In the genomic region with DNA sequence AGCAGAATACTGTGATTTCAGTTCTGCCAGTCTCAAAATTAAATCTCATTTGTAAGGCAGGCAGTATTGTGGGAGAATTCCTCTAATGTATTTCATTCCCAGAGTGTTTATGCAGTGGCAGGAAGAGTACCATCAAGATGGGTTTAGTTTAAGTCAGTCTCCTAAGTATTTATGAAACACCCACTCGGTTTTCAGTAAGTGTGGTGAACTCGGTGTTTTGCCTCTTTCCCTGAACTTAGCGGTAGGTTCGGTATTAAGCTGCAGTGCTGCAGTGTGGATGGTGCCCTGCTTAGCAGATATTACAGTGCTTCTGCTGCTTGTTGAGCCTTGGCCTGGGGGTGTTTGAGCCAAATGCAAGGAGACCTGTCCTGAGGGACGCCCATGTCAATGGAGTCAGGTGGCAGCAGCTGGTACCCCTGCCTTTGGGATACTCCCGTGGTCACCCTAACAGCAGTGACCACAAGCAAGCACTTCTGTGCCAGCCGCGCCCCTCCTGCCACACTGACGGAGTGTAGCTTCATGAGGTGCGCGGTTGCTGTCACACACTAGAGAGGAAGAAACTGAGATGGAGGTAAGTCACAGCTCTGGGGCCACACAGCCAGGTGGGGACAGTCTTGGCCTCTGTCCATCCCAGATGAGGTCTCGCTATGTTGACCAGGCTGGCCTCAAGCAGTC, we compare ENCODE assay signal across 25 cellular contexts. TPM values are rescaled to one million over a fixed set of nuclear protein-coding genes. Genes with fewer than 3 reads are reported as not detected.
DNase-seq lines count a peak whose midpoint lies in the region; ATAC-seq and TF ChIP-seq lines count a peak whose summit lies in the region.
"Had no signal": no experiment of that assay in that cellular context is flagged by ENCODE, and none has a peak within 500 bp of the region (broad histone marks: within the 10 kb centered on the region; RNA-seq: fewer than 3 reads in every experiment).

No MANE protein-coding gene starts in this region.

- TF ChIP-seq CTCF in RWPE1 (conservative IDR thresholded peaks at IDR 0.05; ENCODE audit: low read depth), result no peak

- H3K27ac ChIP-seq in RWPE1, result peak overlapping the region; percentile 94
- H3K27ac ChIP-seq in caudate nucleus (ENCODE audit: low read depth, low read length), result peak overlapping the region; percentile 39
- H3K27ac ChIP-seq in temporal lobe (ENCODE audit: low read depth, low read length), result peak overlapping the region; percentile 36
- H3K27ac ChIP-seq: BLaER1 treated with 17β-estradiol and CSF1 and Interleukin-3, amounts not matched to agents 10 nM and 100 nM; PC-9 had no signal

- CTCF ChIA-PET in RWPE1 (lab: Yijun Ruan, JAX), result interaction anchor here (0.6 kb wide), 1 partner anchor 151 kb away, joined by 4 read pairs; no protein-coding TSS in a partner anchor

- DNase-seq in RWPE1 (ENCODE audit: low spot score), result no peak
- DNase-seq in caudate nucleus (lab: John Stamatoyannopoulos, UW), result peak in 2 of 61 donors; percentile 22 to 33
- peak; percentile 68 for DNase-seq in myocyte (ENCODE audit: low read depth)
- no peak for DNase-seq in NCI-H774 (lab: John Stamatoyannopoulos, UW)
- no peak for DNase-seq in hippocampal formation (lab: John Stamatoyannopoulos, UW)
- DNase-seq: AML-193; CD4-positive, alpha-beta T cell; DMS53; GOT3; HFFc6; NCI-H1105; NCI-H1436 treated with DMSO at 0.1 percent for 48 hours; NCI-H1930; NCI-H2107; NCI-H524; NCI-H748 treated with DMSO at 0.1 percent for 48 hours; PC-9; SHP77 had no signal

- ATAC-seq in HG02885 (IDR thresholded peaks at IDR 0.05; ENCODE audit: poor library complexity, unreplicated experiment), result no peak
- no peak for ATAC-seq in HG03175 (IDR thresholded peaks at IDR 0.05; ENCODE audit: unreplicated experiment)
- ATAC-seq: GM12878, HepG2, K562 had no signal

- POLR2A ChIA-PET in RWPE1 (lab: Yijun Ruan, JAX; ENCODE audit: low non-redundant PET), result interaction anchor here (0.6 kb wide), 1 partner anchor 53 kb away, joined by 3 read pairs; no protein-coding TSS in a partner anchor

RNA-seq across cellular contexts. Expression of gene COA8, which starts 15.8 kb away (rescaled TPM):
- total RNA-seq in myocyte (66.5 and 69.4 TPM in 2 replicates), temporal lobe (26.8 TPM)
- 57.4 TPM for polyA plus RNA-seq in myocyte (2012)

RNA-seq across cellular contexts. Expression of gene BAG5, which starts 16.1 kb away (rescaled TPM):
- total RNA-seq in myocyte, result 31.1 and 31.2 TPM in 2 replicates
- 14.9 TPM for polyA plus RNA-seq in myocyte (2012)
- 32.2 TPM for total RNA-seq in temporal lobe

RNA-seq across cellular contexts. Expression of gene TRMT61A, which starts 49.5 kb away (rescaled TPM):
- total RNA-seq in myocyte (14.4 and 18.5 TPM in 2 replicates), temporal lobe (4.7 TPM)
- polyA plus RNA-seq in myocyte (2012), result 14.1 TPM

RNA-seq across cellular contexts. Expression of gene KLC1, which starts 50.5 kb away (rescaled TPM):
- total RNA-seq in myocyte (669 and 703 TPM in 2 replicates), temporal lobe (412 TPM)
- polyA plus RNA-seq in myocyte (2012), result 225 TPM

RNA-seq across cellular contexts. Expression of gene CKB, which starts 55.9 kb away (rescaled TPM):
- 1,659 and 1,729 TPM in 2 replicates for total RNA-seq in myocyte
- polyA plus RNA-seq in myocyte (2012), result 486 TPM
- 249 TPM for total RNA-seq in temporal lobe

Comparison
In these comparisons a context has a peak if more than half of its experiments do, and no peak if none do; other contexts are left out.
1. H3K27ac ChIP-seq: peak in every context shown above with its lines; median percentile 94 in RWPE1; 39 in caudate nucleus; 36 in temporal lobe.